ENCODE assay signal across 14 cellular contexts in the genomic region with DNA sequence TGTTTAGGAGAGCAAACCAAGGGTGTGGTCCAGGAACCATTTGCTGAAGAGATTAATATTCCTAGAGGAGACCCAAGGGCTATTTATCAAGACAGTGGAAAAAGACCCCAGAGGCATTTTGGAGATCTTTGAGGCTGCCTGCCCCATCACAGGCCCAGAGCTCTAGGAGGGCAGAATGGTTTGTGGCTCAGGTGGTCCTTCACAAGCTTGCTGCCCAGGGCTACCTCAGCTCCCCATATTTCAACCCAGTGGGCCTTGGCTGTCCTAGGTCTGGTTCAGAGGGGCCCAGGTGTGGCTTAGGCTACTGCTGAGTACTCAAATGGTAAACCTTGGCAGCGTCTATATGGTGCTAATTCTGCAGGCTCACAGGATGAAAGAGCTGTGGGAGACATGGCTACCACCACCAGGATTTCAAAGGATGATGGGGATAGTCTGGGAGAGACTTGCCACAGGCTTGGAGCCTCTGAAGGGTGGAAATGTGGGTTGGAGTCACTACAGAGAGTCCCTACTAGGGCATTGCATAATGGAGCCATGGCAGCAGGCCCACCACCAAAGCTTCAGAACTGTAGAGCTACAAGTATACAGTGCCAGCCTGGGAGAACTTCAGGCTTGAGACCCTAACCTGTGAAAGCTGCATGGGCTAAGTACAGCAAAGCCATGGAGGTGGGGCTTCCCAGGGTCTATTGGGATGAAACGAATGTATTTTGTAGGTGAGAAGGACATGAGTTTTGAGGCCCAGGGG.
"Had no signal": no experiment of that assay in that cellular context is flagged by ENCODE, and none has a peak within 500 bp of the region (broad histone marks: within the 10 kb centered on the region; RNA-seq: fewer than 3 reads in every experiment).

No MANE protein-coding gene starts in this region.

- DNase-seq: activated CD4-positive, alpha-beta T cell treated with anti-CD3 and anti-CD28 coated beads for 36 hours; activated CD4-positive, alpha-beta T cell treated with anti-CD3 and anti-CD28 coated beads, Interleukin-2, amount 50 U/mL, for 48 hours; dorsolateral prefrontal cortex; foreskin melanocyte; glutamatergic neuron; hypothalamus; islet precursor cell; midbrain; nephron progenitor cell; occipital lobe; retina; stomach had no signal

- H3K27me3 ChIP-seq: dorsolateral prefrontal cortex, stomach had no signal

- ATAC-seq: activated CD4-positive, alpha-beta T cell treated with anti-CD3 and anti-CD28 coated beads for 36 hours had no signal

- H3K4me1 Mint-ChIP-seq: nephron progenitor cell had no signal

- H3K27me3 Mint-ChIP-seq: activated CD4-positive, alpha-beta T cell treated with anti-CD3 and anti-CD28 coated beads for 36 hours; activated naive CD8-positive, alpha-beta T cell; type B pancreatic cell had no signal

- H3K4me3 Mint-ChIP-seq: activated CD4-positive, alpha-beta T cell treated with anti-CD3 and anti-CD28 coated beads for 36 hours; activated naive CD8-positive, alpha-beta T cell; nephron progenitor cell; type B pancreatic cell had no signal

- H3K4me3 ChIP-seq: dorsolateral prefrontal cortex, stomach had no signal

- H3K27ac ChIP-seq: dorsolateral prefrontal cortex, stomach had no signal

- H3K27ac Mint-ChIP-seq: activated CD4-positive, alpha-beta T cell treated with anti-CD3 and anti-CD28 coated beads for 36 hours; activated naive CD8-positive, alpha-beta T cell; nephron progenitor cell; type B pancreatic cell had no signal
